1 cellular context compared by ENCODE assay signal in genomic region chr11:74990941-74991340, GRCh38.
TF ChIP-seq lines count a peak whose summit lies in the region.

No MANE protein-coding gene starts in this region.

TF ChIP-seq in HepG2, 621 proteins besides CTCF, POLR2A, EP300 and RAD21:
- TF ChIP-seq MED1 (CRISPR knock-in tag; IDR thresholded peaks at IDR 0.05) (0 out of 2 replicates have a peak, but pooled peaks have one; percentile 10), FLYWCH1 (CRISPR knock-in tag; IDR thresholded peaks at IDR 0.05) (no peak), EED (CRISPR knock-in tag; IDR thresholded peaks at IDR 0.05) (no peak), ZNF577 (CRISPR knock-in tag; IDR thresholded peaks at IDR 0.05; ENCODE audit: borderline replicate concordance, low read depth) (no peak), ZNF580 (CRISPR knock-in tag; IDR thresholded peaks at IDR 0.05; ENCODE audit: borderline replicate concordance, low read depth) (no peak), TBX2 (CRISPR knock-in tag; IDR thresholded peaks at IDR 0.05; ENCODE audit: borderline replicate concordance) (no peak), ZNF501 (CRISPR knock-in tag; IDR thresholded peaks at IDR 0.05) (no peak), REXO4 (CRISPR knock-in tag; IDR thresholded peaks at IDR 0.05; ENCODE audit: borderline replicate concordance) (no peak), RNF2 (conservative IDR thresholded peaks at IDR 0.05; ENCODE audit: low read depth) (no peak), MXD4 (CRISPR knock-in tag; IDR thresholded peaks at IDR 0.05) (0 out of 2 replicates have a peak, but pooled peaks have one; percentile 30), ZNF333 (CRISPR knock-in tag; IDR thresholded peaks at IDR 0.05; ENCODE audit: borderline replicate concordance) (no peak), SAP130 (CRISPR knock-in tag; IDR thresholded peaks at IDR 0.05; ENCODE audit: low read depth) (peak; percentile 31; the same call in 1 of the 2 replicates), ZFY (CRISPR knock-in tag; IDR thresholded peaks at IDR 0.05) (peak; percentile 19; the same call in 1 of the 2 replicates), NONO (IDR thresholded peaks at IDR 0.05) (no peak), NONO (CRISPR knock-in tag; conservative IDR thresholded peaks at IDR 0.05) (no peak), ZNF331 (CRISPR knock-in tag; IDR thresholded peaks at IDR 0.05) (0 out of 2 replicates have a peak, but pooled peaks have one; percentile 23), NFIC (IDR thresholded peaks at IDR 0.05; ENCODE audit: low read length) (no peak), GATAD2A (CRISPR knock-in tag; IDR thresholded peaks at IDR 0.05) (peak; percentile 47; the same call in 1 of the 2 replicates), ZNF350 (CRISPR knock-in tag; IDR thresholded peaks at IDR 0.05; ENCODE audit: borderline replicate concordance, low read depth) (no peak), SOX13 (IDR thresholded peaks at IDR 0.05) (no peak), SOX13 (CRISPR knock-in tag; conservative IDR thresholded peaks at IDR 0.05 in 1 of 2, IDR thresholded peaks at IDR 0.05 in 1 of 2) (peak in 1 of 2 experiments; percentile 56; a peak in 2 of 4 replicates), TFDP1 (CRISPR knock-in tag; IDR thresholded peaks at IDR 0.05; ENCODE audit: borderline replicate concordance) (no peak), CREB1 (IDR thresholded peaks at IDR 0.05) (no peak), CREB1 (CRISPR knock-in tag; IDR thresholded peaks at IDR 0.05) (no peak), ZSCAN29 (CRISPR knock-in tag; conservative IDR thresholded peaks at IDR 0.05) (no peak), ZNF556 (CRISPR knock-in tag; IDR thresholded peaks at IDR 0.05; ENCODE audit: borderline replicate concordance) (no peak), SOX5 (CRISPR knock-in tag; IDR thresholded peaks at IDR 0.05; ENCODE audit: borderline replicate concordance) (no peak), PHF21A (CRISPR knock-in tag; IDR thresholded peaks at IDR 0.05) (peak; percentile 43; the same call in 1 of the 2 replicates), NFE2L1 (CRISPR knock-in tag; IDR thresholded peaks at IDR 0.05; ENCODE audit: borderline replicate concordance) (no peak), ARID5B (CRISPR knock-in tag; IDR thresholded peaks at IDR 0.05) (peak; percentile 58)
TF ChIP-seq in HepG2: peak in this region for 9.
